Comparison of ENCODE assay signal across 30 cellular contexts in the genomic region with DNA sequence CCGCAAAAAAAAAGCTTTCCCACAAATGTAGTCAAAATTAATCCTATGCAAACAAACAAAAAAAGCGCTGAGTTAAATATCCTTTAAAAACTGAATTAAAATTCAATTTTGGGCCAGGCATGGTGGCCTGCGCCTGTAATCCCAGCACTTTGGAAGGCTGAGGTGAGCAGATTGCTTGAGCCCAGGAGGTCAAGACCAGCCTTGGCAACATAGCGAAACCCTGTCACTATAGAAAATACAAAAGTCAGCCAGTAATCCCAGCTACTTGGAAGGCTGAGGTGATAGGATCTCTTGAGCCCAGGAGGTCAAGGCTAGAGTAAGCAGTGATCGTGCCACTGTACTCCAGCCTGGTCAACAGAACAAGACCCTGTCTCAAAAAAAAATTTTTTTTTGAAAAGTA.
"Had no signal": no experiment of that assay in that cellular context is flagged by ENCODE, and none has a peak within 500 bp of the region (broad histone marks: within the 10 kb centered on the region; RNA-seq: fewer than 3 reads in every experiment).

No MANE protein-coding gene starts in this region.

- H3K9me3 Mint-ChIP-seq: natural killer cell; nephron; neural progenitor cell; stimulated activated memory B cell treated with anti-CD40 and anti-IgM and Interleukin-4, amounts not matched to agents 10 μg/mL and 1 μg/mL and 100 μg/mL, for 72 hours; stimulated activated naive CD8-positive, alpha-beta T cell treated with anti-CD3 and anti-CD28 coated beads, Interleukin-15, amount 100 ng/mL, for 72 hours; type B pancreatic cell had no signal

- H3K4me2 ChIP-seq: neural progenitor cell, smooth muscle cell had no signal

- DNase-seq: natural killer cell; occipital lobe; ovary; posterior cingulate gyrus; psoas muscle; right cardiac atrium; spleen; stimulated activated CD4-positive, alpha-beta T cell treated with anti-CD3 and anti-CD28 coated beads, Interleukin-12 subunit alpha, Interleukin-12 subunit beta, amount 100 ng/mL, for 4 hours; stimulated activated CD4-positive, alpha-beta T cell treated with anti-CD3 and anti-CD28 coated beads, Interleukin-1b, Interleukin-23, amount 100 ng/mL, for 48 hours; stimulated activated CD4-positive, alpha-beta T cell treated with anti-CD3 and anti-CD28 coated beads, Interleukin-4, amount 100 ng/mL, for 1 hour; stimulated activated CD4-positive, alpha-beta T cell treated with anti-CD3 and anti-CD28 coated beads, Interleukin-4, amount 100 ng/mL, for 4 hours; stimulated activated CD8-positive, alpha-beta memory T cell treated with anti-CD3 and anti-CD28 coated beads, Interleukin-4, amount 100 ng/mL, for 48 hours; stimulated activated naive CD4-positive, alpha-beta T cell; stimulated activated naive CD8-positive, alpha-beta T cell treated with anti-CD3 and anti-CD28 coated beads, Interleukin-15, amount 100 ng/mL, for 72 hours; stimulated activated naive CD8-positive, alpha-beta T cell treated with anti-CD3 and anti-CD28 coated beads, Interleukin-15, Interleukin-2, amounts not matched to agents 100 U/mL and 50 U/mL, for 24 hours; testis; tibial artery; transverse colon; upper lobe of right lung; uterus had no signal

- H3K27me3 Mint-ChIP-seq: progenitor cell of endocrine pancreas; stimulated activated memory B cell treated with anti-CD40 and anti-IgM and Interleukin-4, amounts not matched to agents 10 μg/mL and 1 μg/mL and 100 μg/mL, for 72 hours; stimulated activated naive CD8-positive, alpha-beta T cell treated with anti-CD3 and anti-CD28 coated beads, Interleukin-15, amount 100 ng/mL, for 72 hours; type B pancreatic cell had no signal

- ATAC-seq: natural killer cell; psoas muscle; right cardiac atrium; sciatic nerve; stimulated activated memory B cell treated with anti-CD40 and anti-IgM and Interleukin-4, amounts not matched to agents 10 μg/mL and 1 μg/mL and 100 μg/mL, for 72 hours; stimulated activated naive CD8-positive, alpha-beta T cell treated with anti-CD3 and anti-CD28 coated beads, Interleukin-15, amount 100 ng/mL, for 72 hours; stimulated activated naive CD8-positive, alpha-beta T cell treated with anti-CD3 and anti-CD28 coated beads, Interleukin-15, Interleukin-2, amounts not matched to agents 100 U/mL and 50 U/mL, for 24 hours; upper lobe of right lung had no signal

- H3K36me3 Mint-ChIP-seq: natural killer cell, type B pancreatic cell had no signal

- H3K79me2 ChIP-seq: parathyroid adenoma had no signal

- H3K4me3 ChIP-seq: neural progenitor cell, ovary, psoas muscle, skin epidermis, smooth muscle cell, spleen, suprapubic skin, testis, tibial artery, transverse colon, upper lobe of right lung, uterus had no signal

- H3K4me3 Mint-ChIP-seq: natural killer cell; nephron; neural progenitor cell; stimulated activated memory B cell treated with anti-CD40 and anti-IgM and Interleukin-4, amounts not matched to agents 10 μg/mL and 1 μg/mL and 100 μg/mL, for 72 hours; stimulated activated naive CD8-positive, alpha-beta T cell treated with anti-CD3 and anti-CD28 coated beads, Interleukin-15, amount 100 ng/mL, for 72 hours; type B pancreatic cell had no signal

- H3K27ac ChIP-seq: neural progenitor cell, ovary, parathyroid adenoma, psoas muscle, skin epidermis, spleen, suprapubic skin, testis, tibial artery, transverse colon, upper lobe of right lung, uterus had no signal

- H3K9me3 ChIP-seq: ovary, psoas muscle, spleen, suprapubic skin, testis, tibial artery, transverse colon, upper lobe of right lung, uterus had no signal

- H3K27me3 ChIP-seq: neural progenitor cell, ovary, spleen, suprapubic skin, testis, tibial artery, transverse colon, upper lobe of right lung, uterus had no signal

- H2AFZ ChIP-seq: neural progenitor cell, parathyroid adenoma had no signal

- H3K4me1 ChIP-seq: neural progenitor cell, parathyroid adenoma, psoas muscle, suprapubic skin, testis, upper lobe of right lung, uterus had no signal

- H3K27ac Mint-ChIP-seq: natural killer cell; nephron; neural progenitor cell; progenitor cell of endocrine pancreas; stimulated activated memory B cell treated with anti-CD40 and anti-IgM and Interleukin-4, amounts not matched to agents 10 μg/mL and 1 μg/mL and 100 μg/mL, for 72 hours; stimulated activated naive CD8-positive, alpha-beta T cell treated with anti-CD3 and anti-CD28 coated beads, Interleukin-15, amount 100 ng/mL, for 72 hours; type B pancreatic cell had no signal

- H3K4me1 Mint-ChIP-seq: natural killer cell; neural progenitor cell; stimulated activated memory B cell treated with anti-CD40 and anti-IgM and Interleukin-4, amounts not matched to agents 10 μg/mL and 1 μg/mL and 100 μg/mL, for 72 hours; stimulated activated naive CD8-positive, alpha-beta T cell treated with anti-CD3 and anti-CD28 coated beads, Interleukin-15, amount 100 ng/mL, for 72 hours had no signal

- H3K9ac ChIP-seq: neural progenitor cell, parathyroid adenoma had no signal

- H3K36me3 ChIP-seq: neural progenitor cell, ovary, tibial artery, transverse colon, uterus had no signal
